ENCODE assay signal across 8 cellular contexts in genomic region chr2:60581461-60582282, GRCh38. TPM values are rescaled to one million over a fixed set of nuclear protein-coding genes. Genes with fewer than 3 reads are reported as not detected.
DNase-seq lines count a peak whose midpoint lies in the region; ATAC-seq and TF ChIP-seq lines count a peak whose summit lies in the region.

No MANE protein-coding gene starts in this region.

- H3K9me3 ChIP-seq in left lung = no peaks in the 10 kb centered on the region

- intact Hi-C loops in left lung (cut with DNase I) = no loop called here

- peak; percentile 91 for ATAC-seq in HG02763 (IDR thresholded peaks at IDR 0.05; ENCODE audit: unreplicated experiment)
- peak; percentile 100 for ATAC-seq in left lung

- peaks cover 6 to 50% of the 10 kb centered on the region in 2 donors for H3K27me3 ChIP-seq in left lung

- no peak overlapping the region for H3K27ac ChIP-seq in left lung

- H3K36me3 ChIP-seq in left lung = no peaks in the 10 kb centered on the region

- DNase-seq in NCI-H82 (lab: John Stamatoyannopoulos, UW) (peak; percentile 71), NCI-H82 treated with DMSO at 0.1 percent for 48 hours (lab: John Stamatoyannopoulos, UW; ENCODE audit: unreplicated experiment) (no peak), NCI-H146 (lab: John Stamatoyannopoulos, UW) (peak; percentile 69), choroid plexus epithelial cell (ENCODE audit: low read depth) (peak; percentile 50), left lung (peak; percentile 67 to 96)
- peak; percentile 77 for DNase-seq in activated CD4-positive, CD25-positive, alpha-beta regulatory T cell treated with anti-CD3 and anti-CD28 coated beads, Interleukin-2, amount 50 U/mL, for 72 hours
- DNase-seq in stimulated activated CD4-positive, alpha-beta T cell treated with anti-CD3 and anti-CD28 coated beads, Interleukin-2, amount 100 ng/mL, for 48 hours = peak; percentile 67 to 74

- H3K4me3 ChIP-seq in choroid plexus epithelial cell (ENCODE audit: low read depth, low read length) (peak overlapping the region; percentile 49), left lung (peak overlapping the region; percentile 30 to 34)

- H3K4me1 ChIP-seq in left lung = peaks cover 0 to 10% of the 10 kb centered on the region in 2 donors

- TF ChIP-seq CTCF in choroid plexus epithelial cell (conservative IDR thresholded peaks at IDR 0.05; ENCODE audit: low read depth, low read length) (peak; percentile 75), left lung (IDR thresholded peaks at IDR 0.05) (peak; percentile 92 to 95)

RNA-seq across cellular contexts. Expression of gene BCL11A, which starts 28.2 kb away (rescaled TPM):
- 1 to 10 TPM; 4.0 to 7.3 TPM for total RNA-seq in left lung
